24 cellular contexts compared by ENCODE assay signal in the genomic region with DNA sequence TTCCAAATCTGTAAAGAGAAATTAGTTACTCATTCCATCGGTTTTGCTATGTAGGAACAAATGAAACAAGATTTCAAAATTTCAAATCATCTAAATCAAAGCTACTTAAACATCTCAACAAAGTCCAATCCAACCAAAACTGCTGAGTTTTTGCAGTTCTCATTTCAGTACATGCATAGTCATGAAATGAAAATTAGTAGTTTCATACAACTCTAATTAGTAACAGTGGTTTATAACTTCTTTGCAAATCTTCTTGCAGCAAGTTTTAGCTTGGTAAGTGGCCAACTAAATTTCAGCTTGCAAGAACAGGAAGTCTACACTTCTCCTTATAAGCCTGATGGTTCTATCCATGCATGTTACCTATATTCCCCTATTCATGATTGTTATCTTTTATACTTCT.
DNase-seq lines count a peak whose midpoint lies in the region; ATAC-seq lines count a peak whose summit lies in the region.
"Had no signal": no experiment of that assay in that cellular context is flagged by ENCODE, and none has a peak within 500 bp of the region (broad histone marks: within the 10 kb centered on the region; RNA-seq: fewer than 3 reads in every experiment).

No MANE protein-coding gene starts in this region.

- peak; percentile 89 for ATAC-seq in GM18858 (IDR thresholded peaks at IDR 0.05; ENCODE audit: unreplicated experiment)
- ATAC-seq in GM19463 (IDR thresholded peaks at IDR 0.05; ENCODE audit: unreplicated experiment), result peak; percentile 89
- ATAC-seq in HG03354 (IDR thresholded peaks at IDR 0.05; ENCODE audit: poor library complexity, severe bottlenecking, unreplicated experiment), result peak; percentile 68
- no peak for ATAC-seq in GM21723 (IDR thresholded peaks at IDR 0.05; ENCODE audit: unreplicated experiment)
- ATAC-seq: gastroesophageal sphincter, HCT116, left colon, natural killer cell, pancreas had no signal

- DNase-seq in fibroblast of peridontal ligament (ENCODE audit: extremely low read depth) (peak; percentile 18), iPS-NIHi11 (ENCODE audit: low spot score) (no peak), SKM-1 (lab: John Stamatoyannopoulos, UW; ENCODE audit: unreplicated experiment) (no peak)
- DNase-seq: activated CD4-positive, alpha-beta T cell treated with anti-CD3 and anti-CD28 coated beads, Interleukin-2, amount 50 U/mL, for 4 hours; activated naive CD4-positive, alpha-beta T cell treated with anti-CD3 and anti-CD28 coated beads for 36 hours; anterior cingulate cortex; COR-L47; erythroblast; left colon; mesendoderm; natural killer cell; NCI-H1417; NCI-H524 treated with DMSO at 0.1 percent for 48 hours; pancreas; sigmoid colon; stimulated activated naive CD4-positive, alpha-beta T cell; T-helper 1 cell; tibial artery had no signal
